9 cellular contexts compared by ENCODE assay signal in genomic region chr3:138987181-138987580, GRCh38. TPM values are rescaled to one million over a fixed set of nuclear protein-coding genes. Genes with fewer than 3 reads are reported as not detected.
"Had no signal": no experiment of that assay in that cellular context is flagged by ENCODE, and none has a peak within 500 bp of the region (broad histone marks: within the 10 kb centered on the region; RNA-seq: fewer than 3 reads in every experiment).

No MANE protein-coding gene starts in this region.

- DNase-seq: GOT3, H9, HCEC 1CT, KBM-7 had no signal

- H3K27ac ChIP-seq: HL-60, KMS-11 had no signal

- ATAC-seq: HepG2 had no signal

- H3K4me2 ChIP-seq: KMS-11 had no signal

- H3K9ac ChIP-seq: KMS-11 had no signal

RNA-seq across cellular contexts. Expression of gene PRR23A, which starts 18.9 kb away (rescaled TPM):
- total RNA-seq: H9, HepG2, HT1080 had no signal
- polyA plus RNA-seq: HepG2, IgD-negative memory B cell had no signal

RNA-seq across cellular contexts. Expression of gene PRR23B, which starts 33.5 kb away (rescaled TPM):
- total RNA-seq: H9, HepG2, HT1080 had no signal
- polyA plus RNA-seq: HepG2, IgD-negative memory B cell had no signal

RNA-seq across cellular contexts. Expression of gene FOXL2NB, which starts 40.2 kb away (rescaled TPM):
- total RNA-seq: HepG2, HT1080 had no signal
- polyA plus RNA-seq: HepG2, IgD-negative memory B cell had no signal

RNA-seq across cellular contexts. Expression of gene FOXL2, which starts 40.2 kb away (rescaled TPM):
- total RNA-seq: HepG2, HT1080 had no signal
- polyA plus RNA-seq: HepG2, IgD-negative memory B cell had no signal

RNA-seq across cellular contexts. Expression of gene PRR23C, which starts 57.5 kb away (rescaled TPM):
- total RNA-seq: H9, HepG2, HT1080 had no signal
- polyA plus RNA-seq: HepG2, IgD-negative memory B cell had no signal
